Comparison of ENCODE assay signal across 30 cellular contexts in the genomic region with DNA sequence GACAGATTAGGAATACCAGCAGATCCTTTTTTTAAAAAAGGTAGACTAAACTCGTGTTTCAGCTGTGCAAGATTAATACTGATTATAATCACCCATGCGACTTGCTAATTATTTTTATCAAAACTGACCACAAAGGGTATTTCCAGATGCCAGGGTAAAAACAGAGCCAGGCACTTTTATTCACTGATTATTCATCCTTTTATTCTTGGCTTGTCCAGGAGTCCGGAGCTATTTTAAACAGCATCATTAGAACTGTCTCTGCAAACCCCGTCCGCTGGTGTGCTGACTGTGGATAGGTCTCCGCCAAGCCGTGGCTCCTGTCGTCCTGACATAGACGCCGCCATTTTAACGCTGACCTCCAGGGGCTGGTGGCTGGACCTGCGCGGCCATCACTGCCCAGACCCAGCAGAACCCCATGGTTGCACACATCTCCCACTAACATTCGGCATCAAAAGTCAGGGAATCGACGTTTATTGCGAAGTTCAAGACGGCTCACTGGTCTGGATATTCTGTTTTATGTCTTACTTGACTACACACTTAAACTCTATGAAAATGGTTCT.
"Had no signal": no experiment of that assay in that cellular context is flagged by ENCODE, and none has a peak within 500 bp of the region (broad histone marks: within the 10 kb centered on the region; RNA-seq: fewer than 3 reads in every experiment).

No MANE protein-coding gene starts in this region.

- H3K27ac ChIP-seq: adrenal gland, breast epithelium, KMS-11, SJCRH30, SK-N-MC had no signal

- H3K4me1 ChIP-seq: adrenal gland, breast epithelium, SJCRH30 had no signal

- H3K36me3 ChIP-seq: adrenal gland, breast epithelium, SJCRH30 had no signal

- H3K4me3 ChIP-seq: adrenal gland, body of pancreas, breast epithelium, SJCRH30, SK-N-MC had no signal

- H3K27ac Mint-ChIP-seq: activated CD4-positive, alpha-beta T cell treated with anti-CD3 and anti-CD28 coated beads, Interleukin-2, amount 10 ng/mL, durations not matched to agents 24 days and 14 days; activated CD8-positive, alpha-beta T cell treated with anti-CD3 and anti-CD28 coated beads for 36 hours; activated naive CD4-positive, alpha-beta T cell treated with anti-CD3 and anti-CD28 coated beads for 36 hours; activated naive CD4-positive, alpha-beta T cell treated with anti-CD3 and anti-CD28 coated beads, Interleukin-2, amount 50 U/mL, for 72 hours; activated T-cell treated with anti-CD3 and anti-CD28 coated beads, Interleukin-2, amount 50 U/mL, for 24 hours; activated T-helper 2 cell treated with anti-CD3 and anti-CD28 coated beads, Interferon-gamma antibody, Interleukin-2, Interleukin-4, amounts not matched to agents 10 μg/mL and 5 μg/mL and 100 μg/mL, durations not matched to agents 14 hours and 24 hours and 36 hours; T-helper 2 cell treated with Interferon-gamma antibody and Interleukin-4, amounts not matched to agents 5 μg/mL and 100 μg/mL, for 36 hours had no signal

- H3K9me3 Mint-ChIP-seq: activated CD4-positive, alpha-beta T cell treated with anti-CD3 and anti-CD28 coated beads, Interleukin-2, amount 10 ng/mL, durations not matched to agents 24 days and 14 days; activated CD8-positive, alpha-beta T cell treated with anti-CD3 and anti-CD28 coated beads for 36 hours; activated naive CD4-positive, alpha-beta T cell treated with anti-CD3 and anti-CD28 coated beads for 36 hours; activated T-cell treated with anti-CD3 and anti-CD28 coated beads, Interleukin-2, amount 50 U/mL, for 24 hours; activated T-helper 2 cell treated with anti-CD3 and anti-CD28 coated beads, Interferon-gamma antibody, Interleukin-2, Interleukin-4, amounts not matched to agents 10 μg/mL and 5 μg/mL and 100 μg/mL, durations not matched to agents 14 hours and 24 hours and 36 hours; T-helper 2 cell treated with Interferon-gamma antibody and Interleukin-4, amounts not matched to agents 5 μg/mL and 100 μg/mL, for 36 hours had no signal

- H3K4me2 ChIP-seq: KMS-11 had no signal

- DNase-seq: activated CD4-positive, alpha-beta T cell treated with anti-CD3 and anti-CD28 coated beads, Interleukin-2, amount 10 ng/mL, durations not matched to agents 24 days and 14 days; activated CD4-positive, alpha-beta T cell treated with anti-CD3 and anti-CD28 coated beads, Interleukin-2, amount 50 U/mL, for 4 hours; activated CD8-positive, alpha-beta T cell treated with anti-CD3 and anti-CD28 coated beads for 36 hours; activated gamma-delta T cell; activated naive CD4-positive, alpha-beta T cell treated with anti-CD3 and anti-CD28 coated beads for 36 hours; activated T-cell treated with anti-CD3 and anti-CD28 coated beads, Interleukin-2, amount 50 U/mL, for 24 hours; adrenal gland; body of pancreas; MM.1S; MV-4-11; NCI-H1092; NCI-H146; NCI-H187; NCI-H2029 treated with DMSO at 0.1 percent for 48 hours; NCI-H2107; NCI-H2171; NCI-H510A; NCI-H526; NCI-H748 treated with DMSO at 0.1 percent for 48 hours; NK-92 treated with Interleukin-12 subunit alpha and Interleukin-12 subunit beta, amount 100 ng/mL, for 24 hours; SHP77; SJCRH30 had no signal

- FAIRE-seq: astrocyte, TTC549 had no signal

- H3K9ac ChIP-seq: KMS-11 had no signal

- ATAC-seq: activated CD8-positive, alpha-beta T cell treated with anti-CD3 and anti-CD28 coated beads for 36 hours; activated naive CD4-positive, alpha-beta T cell treated with anti-CD3 and anti-CD28 coated beads, Interleukin-2, amount 50 U/mL, for 72 hours; body of pancreas had no signal

- H3K27me3 Mint-ChIP-seq: activated CD4-positive, alpha-beta T cell treated with anti-CD3 and anti-CD28 coated beads, Interleukin-2, amount 10 ng/mL, durations not matched to agents 24 days and 14 days; activated T-cell treated with anti-CD3 and anti-CD28 coated beads, Interleukin-2, amount 50 U/mL, for 24 hours had no signal

- H3K4me3 Mint-ChIP-seq: activated CD4-positive, alpha-beta T cell treated with anti-CD3 and anti-CD28 coated beads, Interleukin-2, amount 10 ng/mL, durations not matched to agents 24 days and 14 days; activated CD8-positive, alpha-beta T cell treated with anti-CD3 and anti-CD28 coated beads for 36 hours; activated naive CD4-positive, alpha-beta T cell treated with anti-CD3 and anti-CD28 coated beads for 36 hours; activated T-cell treated with anti-CD3 and anti-CD28 coated beads, Interleukin-2, amount 50 U/mL, for 24 hours; T-helper 2 cell treated with Interferon-gamma antibody and Interleukin-4, amounts not matched to agents 5 μg/mL and 100 μg/mL, for 36 hours had no signal

- H3K9me3 ChIP-seq: adrenal gland, body of pancreas, breast epithelium, SJCRH30 had no signal

- H3K27me3 ChIP-seq: adrenal gland, breast epithelium had no signal
